ENCODE assay signal across 8 cellular contexts in genomic region chr15:52261498-52262242, GRCh38. TPM values are rescaled to one million over a fixed set of nuclear protein-coding genes. Genes with fewer than 3 reads are reported as not detected.
A peak's percentile ranks its signal among the peaks of the same experiment; 100 is the strongest.
DNase-seq lines count a peak whose midpoint lies in the region; ATAC-seq, FAIRE-seq and TF ChIP-seq lines count a peak whose summit lies in the region.

No MANE protein-coding gene starts in this region.

- CTCF ChIA-PET in CD8-positive, alpha-beta T cell (lab: Charles Lee), result interaction anchor here (0.6 to 8.1 kb wide), 5 partner anchors 13 to 470 kb away, joined by 3 to 137 read pairs (median 3); no protein-coding TSS in a partner anchor

- H3K4me3 ChIP-seq in CD8-positive, alpha-beta T cell (ENCODE audit: low read depth, low read length), result peak overlapping the region; percentile 9
- no peak overlapping the region for H3K4me3 ChIP-seq in cardiac fibroblast (replicated peaks in 1 of 2; ENCODE audit: low read depth in 2 of 2, low read length in 2 of 2)
- H3K4me3 ChIP-seq in kidney (ENCODE audit: low read length in 2 of 2), result no peak overlapping the region

- H3K4me1 Mint-ChIP-seq in CD8-positive, alpha-beta T cell (ENCODE audit: low read depth), result peaks cover 44% of the 10 kb centered on the region

- H3K9me3 ChIP-seq in CD8-positive, alpha-beta T cell (ENCODE audit: low read length), result no peaks in the 10 kb centered on the region
- no peaks in the 10 kb centered on the region for H3K9me3 ChIP-seq in kidney (ENCODE audit: control insufficient read depth in 1 of 2, low read length in 2 of 2)

- peak; percentile 87 for ATAC-seq in CD8-positive, alpha-beta T cell
- ATAC-seq in GM19351 (IDR thresholded peaks at IDR 0.05; ENCODE audit: unreplicated experiment) (peak; percentile 100), HG03378 (IDR thresholded peaks at IDR 0.05; ENCODE audit: unreplicated experiment) (peak; percentile 99)

- DNase-seq in CD8-positive, alpha-beta T cell, result peak in 5 of 7 experiments; percentile 8 to 33 (median 24)
- DNase-seq in T-helper 2 cell (peak in 3 of 5 experiments; percentile 15 to 97 (median 27)), cardiac fibroblast (ENCODE audit: low read depth in 2 of 2) (peak; percentile 84 to 88), kidney (peak; percentile 88), NCI-H774 (lab: John Stamatoyannopoulos, UW) (no peak)
- DNase-seq in stimulated activated CD4-positive, alpha-beta T cell treated with anti-CD3 and anti-CD28 coated beads, Interleukin-2, amount 100 ng/mL, for 48 hours, result peak; percentile 48 to 53

- no peak overlapping the region for H3K27ac ChIP-seq in CD8-positive, alpha-beta T cell (ENCODE audit: low read depth, low read length)
- H3K27ac ChIP-seq in kidney (ENCODE audit: low read depth in 2 of 2, low read length in 2 of 2), result peak overlapping the region; percentile 63 to 79

- FAIRE-seq in kidney (lab: Jason Lieb, UNC), result peak; percentile 50

- H3K9ac ChIP-seq in kidney (ENCODE audit: low read length in 2 of 2), result peak overlapping the region; percentile 29

- no peak for TF ChIP-seq CTCF in CD8-positive, alpha-beta T cell (IDR thresholded peaks at IDR 0.05)
- TF ChIP-seq CTCF in cardiac fibroblast (IDR thresholded peaks at IDR 0.05; ENCODE audit: low read depth, low read length) (peak; percentile 18), kidney (IDR thresholded peaks at IDR 0.05; ENCODE audit: borderline replicate concordance, extremely low read depth, insufficient read depth) (no peak)

- no peaks in the 10 kb centered on the region for H3K27me3 ChIP-seq in CD8-positive, alpha-beta T cell (ENCODE audit: insufficient read depth, low read length)

- no peaks in the 10 kb centered on the region for H3K36me3 ChIP-seq in CD8-positive, alpha-beta T cell (ENCODE audit: insufficient read depth, low read length)
- no peaks in the 10 kb centered on the region for H3K36me3 ChIP-seq in kidney (ENCODE audit: control insufficient read depth in 1 of 2, insufficient read depth in 2 of 2, low read length in 2 of 2)

- peak overlapping the region; percentile 54 for H3K4me3 Mint-ChIP-seq in CD8-positive, alpha-beta T cell

- no peaks in the 10 kb centered on the region for H3K9me3 Mint-ChIP-seq in CD8-positive, alpha-beta T cell

- H3K27ac Mint-ChIP-seq in CD8-positive, alpha-beta T cell, result peak overlapping the region; percentile 75

- intact Hi-C loops in CD8-positive, alpha-beta T cell (cut with DNase I, micrococcal nuclease), result no loop called here
- intact Hi-C loops in kidney (cut with DNase I), result no loop called here

- peaks cover 39% of the 10 kb centered on the region for H3K4me1 ChIP-seq in CD8-positive, alpha-beta T cell (ENCODE audit: insufficient read depth, low read length)
- H3K4me1 ChIP-seq in kidney (ENCODE audit: control insufficient read depth in 1 of 2, insufficient read depth in 1 of 2, low read depth in 1 of 2, low read length in 2 of 2), result peaks cover 5 to 12% of the 10 kb centered on the region in 2 donors

- POLR2A ChIA-PET in CD8-positive, alpha-beta T cell (lab: Charles Lee), result interaction anchor here (0.6 kb wide), 1 partner anchor 177 kb away, joined by 3 read pairs; no protein-coding TSS in a partner anchor

- H3K36me3 Mint-ChIP-seq in CD8-positive, alpha-beta T cell, result no peaks in the 10 kb centered on the region

- no peaks in the 10 kb centered on the region for H3K27me3 Mint-ChIP-seq in CD8-positive, alpha-beta T cell (ENCODE audit: low read depth)

RNA-seq across cellular contexts. Expression of gene MYO5C, which starts 33.9 kb away (rescaled TPM):
- under 1 TPM; 0.24 to 0.31 TPM for total RNA-seq in CD8-positive, alpha-beta T cell
- 41.6 TPM for total RNA-seq in kidney
- 4.6 TPM for polyA plus RNA-seq in kidney (ENCODE audit: insufficient read depth, low read depth, low replicate concordance)

Comparison
In these comparisons a context has a peak if more than half of its experiments do, and no peak if none do; other contexts are left out.
1. RNA of gene MYO5C, which starts 33.9 kb away (total RNA-seq): 41.6 TPM in kidney (single experiment); 0.24 to 0.31 TPM in CD8-positive, alpha-beta T cell; every median in the first group is over 10 times any median in the second.
2. Peak in every context shown above with its lines, with median percentiles within 50 percentile points of each other: ATAC-seq.